In the genomic region with DNA sequence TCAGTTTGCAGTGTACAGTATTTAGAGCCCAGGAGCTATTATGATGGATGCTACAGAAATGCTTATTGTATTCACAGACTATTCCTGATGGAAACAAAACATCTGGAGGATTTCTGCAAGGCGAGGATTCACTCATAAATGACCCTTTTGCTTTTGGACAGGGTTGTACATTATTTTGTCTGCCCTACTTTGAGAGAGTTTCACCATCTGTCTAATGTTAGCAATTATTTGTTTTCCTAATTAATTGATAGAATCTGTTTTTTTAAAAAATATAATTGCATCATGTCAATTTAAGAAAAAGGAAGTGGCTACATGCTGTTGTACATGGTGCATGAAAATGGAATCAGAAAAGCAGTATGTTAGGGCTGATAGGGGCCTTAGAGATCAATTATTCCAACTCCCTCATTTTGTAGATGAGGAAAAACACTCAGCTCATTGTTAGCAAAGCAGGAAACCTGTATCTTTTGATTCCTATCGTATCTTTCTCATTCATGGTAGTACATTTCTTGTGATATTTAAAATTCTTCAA, we compare ENCODE assay signal across 25 cellular contexts.
"Had no signal": no experiment of that assay in that cellular context is flagged by ENCODE, and none has a peak within 500 bp of the region (broad histone marks: within the 10 kb centered on the region; RNA-seq: fewer than 3 reads in every experiment).

No MANE protein-coding gene starts in this region.

- H3K9me3 ChIP-seq: lower lobe of right lung, prostate gland, spleen, thyroid gland, upper lobe of right lung had no signal

- H3K36me3 Mint-ChIP-seq: activated naive CD8-positive, alpha-beta T cell treated with anti-CD3 and anti-CD28 coated beads, Interleukin-2, amount 10 ng/mL, durations not matched to agents 7 days and 5 days; naive thymus-derived CD8-positive, alpha-beta T cell had no signal

- H3K27me3 ChIP-seq: heart right ventricle, spleen, thyroid gland, upper lobe of right lung had no signal

- H3K4me3 ChIP-seq: coronary artery, heart right ventricle, lower lobe of right lung, prostate gland, spleen, thyroid gland, upper lobe of right lung had no signal

- H3K27ac Mint-ChIP-seq: activated naive CD4-positive, alpha-beta T cell treated with anti-CD3 and anti-CD28 coated beads for 36 hours; activated naive CD8-positive, alpha-beta T cell treated with anti-CD3 and anti-CD28 coated beads, Interleukin-2, amount 10 ng/mL, durations not matched to agents 7 days and 5 days; activated T-cell treated with anti-CD3 and anti-CD28 coated beads, Interleukin-2, amount 50 U/mL, for 72 hours; endodermal cell; T-helper 17 cell had no signal

- H3K27ac ChIP-seq: coronary artery, lower lobe of right lung, prostate gland, spleen, thyroid gland, upper lobe of right lung had no signal

- H3K4me1 ChIP-seq: lower lobe of right lung, prostate gland, thyroid gland, upper lobe of right lung had no signal

- FAIRE-seq: keratinocyte had no signal

- H3K9me3 Mint-ChIP-seq: activated naive CD4-positive, alpha-beta T cell treated with anti-CD3 and anti-CD28 coated beads for 36 hours; activated T-cell treated with anti-CD3 and anti-CD28 coated beads, Interleukin-2, amount 50 U/mL, for 72 hours had no signal

- ATAC-seq: activated T-cell treated with anti-CD3 and anti-CD28 coated beads, Interleukin-2, amount 50 U/mL, for 72 hours; left colon; naive thymus-derived CD8-positive, alpha-beta T cell; stimulated activated naive CD8-positive, alpha-beta T cell treated with anti-CD3 and anti-CD28 coated beads, Interleukin-15, Interleukin-2, amounts not matched to agents 100 U/mL and 50 U/mL, for 24 hours; T-helper 17 cell had no signal

- H3K36me3 ChIP-seq: heart right ventricle, lower lobe of right lung, prostate gland, spleen, thyroid gland, upper lobe of right lung had no signal

- H3K4me1 Mint-ChIP-seq: activated naive CD8-positive, alpha-beta T cell treated with anti-CD3 and anti-CD28 coated beads, Interleukin-2, amount 10 ng/mL, durations not matched to agents 7 days and 5 days; endodermal cell; T-helper 17 cell had no signal

- H3K27me3 Mint-ChIP-seq: T-helper 17 cell had no signal

- DNase-seq: activated CD4-positive, alpha-beta T cell treated with anti-CD3 and anti-CD28 coated beads for 4 hours; activated CD4-positive, alpha-beta T cell treated with anti-CD3 and anti-CD28 coated beads, Interleukin-2, amount 50 U/mL, for 48 hours; activated CD4-positive, CD25-positive, alpha-beta regulatory T cell; activated CD8-positive, alpha-beta memory T cell treated with anti-CD3 and anti-CD28 coated beads, Interleukin-2, amount 50 U/mL, for 48 hours; activated effector memory CD4-positive, alpha-beta T cell treated with Interleukin-2 at 50 U/mL for 16 hours; activated naive CD4-positive, alpha-beta T cell treated with anti-CD3 and anti-CD28 coated beads for 36 hours; activated naive CD8-positive, alpha-beta T cell treated with anti-CD3 and anti-CD28 coated beads, Interleukin-2, amount 10 ng/mL, durations not matched to agents 7 days and 5 days; activated T-cell treated with anti-CD3 and anti-CD28 coated beads, Interleukin-2, amount 50 U/mL, for 72 hours; amniotic stem cell; cerebellar nuclear complex; endodermal cell; heart right ventricle; left colon; lower lobe of right lung; naive thymus-derived CD8-positive, alpha-beta T cell; spleen; stimulated activated CD4-positive, alpha-beta T cell treated with anti-CD3 and anti-CD28 coated beads, Interleukin-4, amount 100 ng/mL, for 1 hour; stimulated activated naive CD8-positive, alpha-beta T cell treated with anti-CD3 and anti-CD28 coated beads, Interleukin-15, Interleukin-2, amounts not matched to agents 100 U/mL and 50 U/mL, for 24 hours; substantia nigra; T-helper 17 cell; thyroid gland; upper lobe of right lung had no signal

- H3K4me3 Mint-ChIP-seq: activated naive CD4-positive, alpha-beta T cell treated with anti-CD3 and anti-CD28 coated beads for 36 hours; activated naive CD8-positive, alpha-beta T cell treated with anti-CD3 and anti-CD28 coated beads, Interleukin-2, amount 10 ng/mL, durations not matched to agents 7 days and 5 days; activated T-cell treated with anti-CD3 and anti-CD28 coated beads, Interleukin-2, amount 50 U/mL, for 72 hours; endodermal cell; naive thymus-derived CD8-positive, alpha-beta T cell; T-helper 17 cell had no signal
